Comparison of ENCODE assay signal across 8 cellular contexts in genomic region chr10:100829103-100829870, GRCh38.
DNase-seq lines count a peak whose midpoint lies in the region; ATAC-seq, FAIRE-seq and TF ChIP-seq lines count a peak whose summit lies in the region.

No MANE protein-coding gene starts in this region.

- intact Hi-C loops in activated T-helper 2 cell treated with anti-CD3 and anti-CD28 coated beads, Interferon-gamma antibody, Interleukin-2, Interleukin-4, amounts not matched to agents 10 μg/mL and 5 μg/mL and 100 μg/mL, durations not matched to agents 14 hours and 24 hours and 36 hours (cut with micrococcal nuclease): loop anchor here (2.0 to 10.0 kb wide), 5 partner anchors 18 to 388 kb away; partner anchors contain the start of gene TLX1

- no peaks in the 10 kb centered on the region for H3K36me3 Mint-ChIP-seq in T-helper 2 cell treated with Interferon-gamma antibody and Interleukin-4, amounts not matched to agents 5 μg/mL and 100 μg/mL, for 36 hours (ENCODE audit: low read depth)
- H3K36me3 Mint-ChIP-seq in activated T-helper 2 cell treated with anti-CD3 and anti-CD28 coated beads, Interferon-gamma antibody, Interleukin-2, Interleukin-4, amounts not matched to agents 10 μg/mL and 5 μg/mL and 100 μg/mL, durations not matched to agents 14 hours and 24 hours and 36 hours (ENCODE audit: low read depth): no peaks in the 10 kb centered on the region

- peaks cover 26% of the 10 kb centered on the region for H3K4me1 Mint-ChIP-seq in T-helper 2 cell treated with Interferon-gamma antibody and Interleukin-4, amounts not matched to agents 5 μg/mL and 100 μg/mL, for 36 hours (ENCODE audit: low read depth)
- peaks cover 21% of the 10 kb centered on the region for H3K4me1 Mint-ChIP-seq in activated T-helper 2 cell treated with anti-CD3 and anti-CD28 coated beads, Interferon-gamma antibody, Interleukin-2, Interleukin-4, amounts not matched to agents 10 μg/mL and 5 μg/mL and 100 μg/mL, durations not matched to agents 14 hours and 24 hours and 36 hours (ENCODE audit: low read depth)

- H4K20me1 ChIP-seq in keratinocyte (ENCODE audit: control insufficient read depth, extremely low read depth, insufficient read depth, low read length): no peaks in the 10 kb centered on the region

- peak overlapping the region; percentile 52 for H3K27ac Mint-ChIP-seq in T-helper 2 cell treated with Interferon-gamma antibody and Interleukin-4, amounts not matched to agents 5 μg/mL and 100 μg/mL, for 36 hours
- no peak overlapping the region for H3K27ac Mint-ChIP-seq in activated T-helper 2 cell treated with anti-CD3 and anti-CD28 coated beads, Interferon-gamma antibody, Interleukin-2, Interleukin-4, amounts not matched to agents 10 μg/mL and 5 μg/mL and 100 μg/mL, durations not matched to agents 14 hours and 24 hours and 36 hours

- no peaks in the 10 kb centered on the region for H3K9me1 ChIP-seq in keratinocyte (ENCODE audit: control insufficient read depth, extremely low read depth, insufficient read depth, low read length)

- H3K27ac ChIP-seq in keratinocyte (ENCODE audit: control insufficient read depth, insufficient read depth, low read length) (no peak overlapping the region), thoracic aorta (peak overlapping the region in 1 of 2 donors; percentile 38)

- H3K4me1 ChIP-seq in keratinocyte (ENCODE audit: control insufficient read depth, extremely low read depth, insufficient read depth, low read length) (peaks cover 6% of the 10 kb centered on the region), thoracic aorta (ENCODE audit: control insufficient read depth in 1 of 2, low read depth in 2 of 2) (peaks cover 28 to 33% of the 10 kb centered on the region in 2 donors)

- peaks cover 86% of the 10 kb centered on the region for H3K27me3 Mint-ChIP-seq in T-helper 2 cell treated with Interferon-gamma antibody and Interleukin-4, amounts not matched to agents 5 μg/mL and 100 μg/mL, for 36 hours (ENCODE audit: low read depth)
- H3K27me3 Mint-ChIP-seq in activated T-helper 2 cell treated with anti-CD3 and anti-CD28 coated beads, Interferon-gamma antibody, Interleukin-2, Interleukin-4, amounts not matched to agents 10 μg/mL and 5 μg/mL and 100 μg/mL, durations not matched to agents 14 hours and 24 hours and 36 hours (ENCODE audit: low read depth): peaks cover 73% of the 10 kb centered on the region

- no peak overlapping the region for H3K9ac ChIP-seq in keratinocyte (ENCODE audit: control insufficient read depth, extremely low read depth, insufficient read depth, low read length)

- ATAC-seq in thoracic aorta (ENCODE audit: insufficient number of reproducible peaks, low FRiP score, low read depth): no peak
- no peak for ATAC-seq in HG03442 (IDR thresholded peaks at IDR 0.05; ENCODE audit: unreplicated experiment)
- ATAC-seq in GM21381 (IDR thresholded peaks at IDR 0.05; ENCODE audit: unreplicated experiment): no peak

- no peak for DNase-seq in T-helper 2 cell treated with Interferon-gamma antibody and Interleukin-4, amounts not matched to agents 5 μg/mL and 100 μg/mL, for 36 hours (ENCODE audit: low spot score)
- DNase-seq in T-helper 2 cell (no peak), keratinocyte (ENCODE audit: low read depth, low spot score) (no peak), thoracic aorta (ENCODE audit: low spot score) (no peak), OCI-M2 (lab: John Stamatoyannopoulos, UW; ENCODE audit: unreplicated experiment) (no peak)
- no peak for DNase-seq in activated T-helper 2 cell treated with anti-CD3 and anti-CD28 coated beads, Interferon-gamma antibody, Interleukin-2, Interleukin-4, amounts not matched to agents 10 μg/mL and 5 μg/mL and 100 μg/mL, durations not matched to agents 14 hours and 24 hours and 36 hours (ENCODE audit: low spot score)

- no peaks in the 10 kb centered on the region for H3K9me3 Mint-ChIP-seq in T-helper 2 cell treated with Interferon-gamma antibody and Interleukin-4, amounts not matched to agents 5 μg/mL and 100 μg/mL, for 36 hours
- no peaks in the 10 kb centered on the region for H3K9me3 Mint-ChIP-seq in activated T-helper 2 cell treated with anti-CD3 and anti-CD28 coated beads, Interferon-gamma antibody, Interleukin-2, Interleukin-4, amounts not matched to agents 10 μg/mL and 5 μg/mL and 100 μg/mL, durations not matched to agents 14 hours and 24 hours and 36 hours

- peak overlapping the region; percentile 54 for H3K4me2 ChIP-seq in keratinocyte (ENCODE audit: control insufficient read depth, extremely low read depth, insufficient read depth, low read depth, low read length)

- TF ChIP-seq CTCF in keratinocyte (optimal IDR thresholded peaks at IDR 0.05 in 1 of 3, IDR thresholded peaks at IDR 0.05 in 1 of 3, conservative IDR thresholded peaks at IDR 0.05 in 1 of 3; ENCODE audit: extremely low read depth in 1 of 3, insufficient read depth in 2 of 3, low read length in 3 of 3) (no peak), thoracic aorta (IDR thresholded peaks at IDR 0.05) (no peak)

- no peak for FAIRE-seq in keratinocyte (lab: Jason Lieb, UNC)

- H3K79me2 ChIP-seq in keratinocyte (ENCODE audit: control insufficient read depth, insufficient read depth, low read length): no peaks in the 10 kb centered on the region

- H3K36me3 ChIP-seq in keratinocyte (ENCODE audit: control insufficient read depth in 2 of 2, extremely low read depth in 1 of 2, insufficient read depth in 2 of 2, low read length in 2 of 2) (no peaks in the 10 kb centered on the region), thoracic aorta (no peaks in the 10 kb centered on the region)

- no peaks in the 10 kb centered on the region for H3K9me3 ChIP-seq in keratinocyte (ENCODE audit: control insufficient read depth, low read depth, low read length)
- H3K9me3 ChIP-seq in thoracic aorta: no peaks in the 10 kb centered on the region

- dilution Hi-C loops in keratinocyte (cut with MboI; ENCODE audit: extremely low pct_ligation_motif_present, low sequenced_read_pairs): no loop called here

- peaks cover 94% of the 10 kb centered on the region for H3K27me3 ChIP-seq in keratinocyte (ENCODE audit: control insufficient read depth, extremely low read depth, insufficient read depth, low read length)
- H3K27me3 ChIP-seq in thoracic aorta (replicated peaks; ENCODE audit: insufficient read depth): peaks cover 32% of the 10 kb centered on the region

- H2AFZ ChIP-seq in keratinocyte (ENCODE audit: control insufficient read depth, low read length): no peak overlapping the region

- H3K4me3 Mint-ChIP-seq in T-helper 2 cell treated with Interferon-gamma antibody and Interleukin-4, amounts not matched to agents 5 μg/mL and 100 μg/mL, for 36 hours: peak overlapping the region; percentile 81
- peak overlapping the region; percentile 75 for H3K4me3 Mint-ChIP-seq in activated T-helper 2 cell treated with anti-CD3 and anti-CD28 coated beads, Interferon-gamma antibody, Interleukin-2, Interleukin-4, amounts not matched to agents 10 μg/mL and 5 μg/mL and 100 μg/mL, durations not matched to agents 14 hours and 24 hours and 36 hours (ENCODE audit: low read depth)

- H3K4me3 ChIP-seq in keratinocyte (ENCODE audit: control insufficient read depth in 2 of 3, extremely low read depth in 1 of 3, insufficient read depth in 2 of 3, low read depth in 1 of 3, low read length in 3 of 3) (peak overlapping the region in 1 of 3 experiments; percentile 7), thoracic aorta (peak overlapping the region; percentile 72)
